19 cellular contexts compared by ENCODE assay signal in the genomic region with DNA sequence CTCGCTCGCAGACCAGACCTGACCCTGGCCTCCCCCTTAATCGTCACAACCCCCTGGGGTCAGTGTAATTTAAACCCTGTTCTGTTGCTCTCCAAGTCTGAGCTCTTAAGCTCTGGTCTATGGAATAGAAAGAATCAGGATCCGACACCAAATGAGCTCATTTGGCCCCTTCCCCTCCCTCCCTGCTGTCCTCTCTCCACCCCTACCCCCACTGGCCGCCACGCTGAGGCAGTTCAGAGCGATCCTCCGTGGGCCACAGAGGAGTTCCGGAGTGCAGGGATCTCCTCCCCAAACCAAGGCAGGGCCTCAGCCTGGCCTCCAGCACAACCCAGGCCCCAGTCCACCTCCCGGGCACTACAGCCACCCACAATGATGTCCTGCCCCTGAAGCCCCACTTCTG. TPM values are rescaled to one million over a fixed set of nuclear protein-coding genes. Genes with fewer than 3 reads are reported as not detected.
DNase-seq lines count a peak whose midpoint lies in the region; ATAC-seq and TF ChIP-seq lines count a peak whose summit lies in the region.
"Had no signal": no experiment of that assay in that cellular context is flagged by ENCODE, and none has a peak within 500 bp of the region (broad histone marks: within the 10 kb centered on the region; RNA-seq: fewer than 3 reads in every experiment).

No MANE protein-coding gene starts in this region.

- no peak overlapping the region for H3K4me3 ChIP-seq in gastroesophageal sphincter
- H3K4me3 ChIP-seq: A549, heart left ventricle, Peyer's patch, skin epidermis had no signal

- peaks cover 0 to 92% (median 47%) of the 10 kb centered on the region in 3 donors for H3K4me1 ChIP-seq in gastroesophageal sphincter

- WGBS in gastroesophageal sphincter (ENCODE audit: low coverage in 1 of 2), 2 donors = 52% methylated on average over 7 of the region's 10 CpGs; no CpG with 5 or more reads in 1 of the 2 donors

- no peaks in the 10 kb centered on the region for H3K9me3 ChIP-seq in gastroesophageal sphincter
- H3K9me3 ChIP-seq: A549, heart left ventricle, Peyer's patch had no signal

- peaks cover 28% of the 10 kb centered on the region for H3K36me3 Mint-ChIP-seq in activated CD4-positive, alpha-beta T cell treated with anti-CD3 and anti-CD28 coated beads, Interleukin-2, amount 10 ng/mL, durations not matched to agents 24 days and 14 days (ENCODE audit: low read depth)
- peaks cover 16% of the 10 kb centered on the region for H3K36me3 Mint-ChIP-seq in activated CD8-positive, alpha-beta T cell treated with anti-CD3 and anti-CD28 coated beads for 36 hours (ENCODE audit: low read depth)
- H3K36me3 Mint-ChIP-seq in stimulated activated effector memory CD8-positive, alpha-beta T cell treated with anti-CD3 and anti-CD28 coated beads, Interleukin-12 subunit alpha, Interleukin-12 subunit beta, amount 100 ng/mL, for 72 hours = peaks cover 22% of the 10 kb centered on the region

- CTCF ChIA-PET in activated CD8-positive, alpha-beta T cell treated with anti-CD3 and anti-CD28 coated beads for 36 hours (lab: Charles Lee) = interaction anchor here (1.0 to 3.2 kb wide), 4 partner anchors 13 to 27 kb away, joined by 3 to 19 read pairs (median 9); no protein-coding TSS in a partner anchor

- H3K9me3 Mint-ChIP-seq in activated CD4-positive, alpha-beta T cell treated with anti-CD3 and anti-CD28 coated beads, Interleukin-2, amount 10 ng/mL, durations not matched to agents 24 days and 14 days = no peaks in the 10 kb centered on the region
- H3K9me3 Mint-ChIP-seq in activated CD8-positive, alpha-beta T cell treated with anti-CD3 and anti-CD28 coated beads for 36 hours = no peaks in the 10 kb centered on the region
- no peaks in the 10 kb centered on the region for H3K9me3 Mint-ChIP-seq in stimulated activated effector memory CD8-positive, alpha-beta T cell treated with anti-CD3 and anti-CD28 coated beads, Interleukin-12 subunit alpha, Interleukin-12 subunit beta, amount 100 ng/mL, for 72 hours
- H3K9me3 Mint-ChIP-seq: CD14-positive monocyte, mesothelial cell of epicardium had no signal

- H3K27me3 Mint-ChIP-seq in activated CD4-positive, alpha-beta T cell treated with anti-CD3 and anti-CD28 coated beads, Interleukin-2, amount 10 ng/mL, durations not matched to agents 24 days and 14 days = no peaks in the 10 kb centered on the region
- no peaks in the 10 kb centered on the region for H3K27me3 Mint-ChIP-seq in activated CD8-positive, alpha-beta T cell treated with anti-CD3 and anti-CD28 coated beads for 36 hours

- TF ChIP-seq POLR2A in gastroesophageal sphincter (IDR thresholded peaks at IDR 0.05) = no peak

- intact Hi-C loops in activated CD4-positive, alpha-beta T cell treated with anti-CD3 and anti-CD28 coated beads, Interleukin-2, amount 10 ng/mL, durations not matched to agents 24 days and 14 days (cut with micrococcal nuclease) = no loop called here
- intact Hi-C loops in activated CD8-positive, alpha-beta T cell treated with anti-CD3 and anti-CD28 coated beads for 36 hours (cut with micrococcal nuclease) = no loop called here

- TF ChIP-seq EP300 in gastroesophageal sphincter (IDR thresholded peaks at IDR 0.05) = no peak

- POLR2A ChIA-PET in activated CD8-positive, alpha-beta T cell treated with anti-CD3 and anti-CD28 coated beads for 36 hours (lab: Charles Lee) = interaction anchor here (1.4 to 6.1 kb wide), 5 partner anchors 8 to 41 kb away, joined by 3 to 51 read pairs (median 12); no protein-coding TSS in a partner anchor

- peaks cover 64% of the 10 kb centered on the region for H3K4me1 Mint-ChIP-seq in activated CD4-positive, alpha-beta T cell treated with anti-CD3 and anti-CD28 coated beads, Interleukin-2, amount 10 ng/mL, durations not matched to agents 24 days and 14 days
- peaks cover 80% of the 10 kb centered on the region for H3K4me1 Mint-ChIP-seq in activated CD8-positive, alpha-beta T cell treated with anti-CD3 and anti-CD28 coated beads for 36 hours (ENCODE audit: low read depth)
- H3K4me1 Mint-ChIP-seq in stimulated activated effector memory CD8-positive, alpha-beta T cell treated with anti-CD3 and anti-CD28 coated beads, Interleukin-12 subunit alpha, Interleukin-12 subunit beta, amount 100 ng/mL, for 72 hours = peaks cover 77% of the 10 kb centered on the region

- peak overlapping the region in 3 of 4 donors; percentile 27 to 88 (median 55) for H3K27ac ChIP-seq in gastroesophageal sphincter
- H3K27ac ChIP-seq: A549, Peyer's patch had no signal

- TF ChIP-seq CTCF in activated CD8-positive, alpha-beta T cell treated with anti-CD3 and anti-CD28 coated beads for 36 hours (IDR thresholded peaks at IDR 0.05) = no peak
- TF ChIP-seq CTCF in gastroesophageal sphincter (IDR thresholded peaks at IDR 0.05) = no peak

- no peak for ATAC-seq in activated CD8-positive, alpha-beta T cell treated with anti-CD3 and anti-CD28 coated beads for 36 hours
- ATAC-seq in gastroesophageal sphincter (no peak), HG02798 (IDR thresholded peaks at IDR 0.05; ENCODE audit: poor library complexity, unreplicated experiment) (no peak), HG02623 (IDR thresholded peaks at IDR 0.05; ENCODE audit: unreplicated experiment) (no peak)
- ATAC-seq in stimulated activated effector memory CD8-positive, alpha-beta T cell treated with anti-CD3 and anti-CD28 coated beads, Interleukin-12 subunit alpha, Interleukin-12 subunit beta, amount 100 ng/mL, for 72 hours = no peak
- ATAC-seq: A549, heart left ventricle had no signal

- no peaks in the 10 kb centered on the region for H3K27me3 ChIP-seq in gastroesophageal sphincter
- H3K27me3 ChIP-seq: heart left ventricle, Peyer's patch had no signal

- no peaks in the 10 kb centered on the region for H3K36me3 ChIP-seq in gastroesophageal sphincter
- H3K36me3 ChIP-seq: Peyer's patch had no signal

- peak overlapping the region; percentile 58 for H3K27ac Mint-ChIP-seq in activated CD4-positive, alpha-beta T cell treated with anti-CD3 and anti-CD28 coated beads, Interleukin-2, amount 10 ng/mL, durations not matched to agents 24 days and 14 days
- peak overlapping the region; percentile 76 for H3K27ac Mint-ChIP-seq in activated CD8-positive, alpha-beta T cell treated with anti-CD3 and anti-CD28 coated beads for 36 hours
- peak overlapping the region; percentile 83 for H3K27ac Mint-ChIP-seq in stimulated activated effector memory CD8-positive, alpha-beta T cell treated with anti-CD3 and anti-CD28 coated beads, Interleukin-12 subunit alpha, Interleukin-12 subunit beta, amount 100 ng/mL, for 72 hours
- H3K27ac Mint-ChIP-seq: CD14-positive monocyte, mesothelial cell of epicardium had no signal

- no peak overlapping the region for H3K4me3 Mint-ChIP-seq in activated CD4-positive, alpha-beta T cell treated with anti-CD3 and anti-CD28 coated beads, Interleukin-2, amount 10 ng/mL, durations not matched to agents 24 days and 14 days
- H3K4me3 Mint-ChIP-seq in activated CD8-positive, alpha-beta T cell treated with anti-CD3 and anti-CD28 coated beads for 36 hours = no peak overlapping the region
- H3K4me3 Mint-ChIP-seq in stimulated activated effector memory CD8-positive, alpha-beta T cell treated with anti-CD3 and anti-CD28 coated beads, Interleukin-12 subunit alpha, Interleukin-12 subunit beta, amount 100 ng/mL, for 72 hours = no peak overlapping the region
- H3K4me3 Mint-ChIP-seq: CD14-positive monocyte, mesothelial cell of epicardium had no signal

- DNase-seq in activated CD4-positive, alpha-beta T cell treated with anti-CD3 and anti-CD28 coated beads, Interleukin-2, amount 10 ng/mL, durations not matched to agents 24 days and 14 days = no peak
- DNase-seq in activated CD4-positive, alpha-beta T cell treated with anti-CD3 and anti-CD28 coated beads, Interleukin-2, amount 50 U/mL, for 1 hour = no peak
- DNase-seq in activated CD8-positive, alpha-beta T cell treated with anti-CD3 and anti-CD28 coated beads for 36 hours = no peak
- DNase-seq in stimulated activated effector memory CD8-positive, alpha-beta T cell treated with anti-CD3 and anti-CD28 coated beads, Interleukin-12 subunit alpha, Interleukin-12 subunit beta, amount 100 ng/mL, for 72 hours (ENCODE audit: low spot score in 2 of 2) = no peak
- no peak for DNase-seq in retina
- DNase-seq: activated gamma-delta T cell; effector CD4-positive, alpha-beta T cell; heart left ventricle; KBM-7; NCI-H1092; NCI-H748 treated with DMSO at 0.1 percent for 48 hours; Peyer's patch had no signal

RNA-seq across cellular contexts. Expression of a gene that starts 5.3 kb away (rescaled TPM):
- 97.4 and 102 TPM in 2 replicates for total RNA-seq in activated CD4-positive, alpha-beta T cell treated with anti-CD3 and anti-CD28 coated beads, Interleukin-2, amount 10 ng/mL, durations not matched to agents 24 days and 14 days
- 10 to 100 TPM; 84.8 to 97.8 TPM for total RNA-seq in activated CD8-positive, alpha-beta T cell treated with anti-CD3 and anti-CD28 coated beads for 36 hours
- total RNA-seq in gastroesophageal sphincter = 10 to 100 TPM; 14.7 to 40.2 (median 18.3) TPM
